In genomic region chr5:73234156-73234555, GRCh38 we compare ENCODE assay signal across 9 cellular contexts.
DNase-seq lines count a peak whose midpoint lies in the region; ATAC-seq and TF ChIP-seq lines count a peak whose summit lies in the region.
"Had no signal": no experiment of that assay in that cellular context is flagged by ENCODE, and none has a peak within 500 bp of the region (broad histone marks: within the 10 kb centered on the region; RNA-seq: fewer than 3 reads in every experiment).

No MANE protein-coding gene starts in this region.

- POLR2A ChIA-PET in Caco-2 (lab: Charles Lee): no interaction called here

- no peak overlapping the region; the same call in 1 of the 2 replicates for H3K4me3 ChIP-seq in Caco-2 (ENCODE audit: low read depth, low read length)
- peak overlapping the region; percentile 59; the same call in 1 of the 2 replicates for H3K4me3 ChIP-seq in iPS-20b (ENCODE audit: low read length)
- H3K4me3 ChIP-seq in rectal smooth muscle tissue (ENCODE audit: low read length): peak overlapping the region; percentile 20

- DNase-seq in Caco-2: no peak
- no peak for DNase-seq in activated effector memory CD4-positive, alpha-beta T cell treated with Interleukin-2 at 50 U/mL for 16 hours
- no peak for DNase-seq in OCI-M2 (lab: John Stamatoyannopoulos, UW; ENCODE audit: unreplicated experiment)
- DNase-seq in NCI-H146 treated with DMSO at 0.1 percent for 48 hours (lab: John Stamatoyannopoulos, UW; ENCODE audit: unreplicated experiment): no peak
- DNase-seq: central memory CD4-positive, alpha-beta T cell had no signal

- H3K36me3 Mint-ChIP-seq in Caco-2 (ENCODE audit: insufficient read depth, unreplicated experiment): no peaks in the 10 kb centered on the region
- no peaks in the 10 kb centered on the region for H3K36me3 Mint-ChIP-seq in activated T-helper 17 cell treated with anti-CD3 and anti-CD28 coated beads, Interleukin-2, amount 50 U/mL, for 72 hours (ENCODE audit: low read depth)

- no peaks in the 10 kb centered on the region for H3K4me1 Mint-ChIP-seq in Caco-2 (ENCODE audit: low read depth, unreplicated experiment)
- no peaks in the 10 kb centered on the region for H3K4me1 Mint-ChIP-seq in activated T-helper 17 cell treated with anti-CD3 and anti-CD28 coated beads, Interleukin-2, amount 50 U/mL, for 72 hours

- CTCF ChIA-PET in Caco-2 (lab: Charles Lee): no interaction called here

- H3K9me3 ChIP-seq in Caco-2: no peaks in the 10 kb centered on the region
- peaks cover 6% of the 10 kb centered on the region; the same call in 1 of the 2 replicates for H3K9me3 ChIP-seq in iPS-20b (ENCODE audit: insufficient read depth, low read depth, low read length)

- no TSS peak for BruUV-seq in Caco-2 (replicated peaks; lab: Mats Ljungman, UMichigan)

- intact Hi-C loops in Caco-2 (cut with micrococcal nuclease; ENCODE audit: unreplicated experiment): no loop called here

- H3K27ac Mint-ChIP-seq in Caco-2 (ENCODE audit: unreplicated experiment): no peak overlapping the region
- no peak overlapping the region for H3K27ac Mint-ChIP-seq in activated T-helper 17 cell treated with anti-CD3 and anti-CD28 coated beads, Interleukin-2, amount 50 U/mL, for 72 hours

- H3K9me3 Mint-ChIP-seq in Caco-2 (ENCODE audit: unreplicated experiment): no peaks in the 10 kb centered on the region
- no peaks in the 10 kb centered on the region for H3K9me3 Mint-ChIP-seq in activated T-helper 17 cell treated with anti-CD3 and anti-CD28 coated beads, Interleukin-2, amount 50 U/mL, for 72 hours

- no peaks in the 10 kb centered on the region for H3K27me3 Mint-ChIP-seq in Caco-2 (ENCODE audit: insufficient read depth, unreplicated experiment)
- H3K27me3 Mint-ChIP-seq in activated T-helper 17 cell treated with anti-CD3 and anti-CD28 coated beads, Interleukin-2, amount 50 U/mL, for 72 hours: peaks cover 61% of the 10 kb centered on the region

- H3K36me3 ChIP-seq in Caco-2 (ENCODE audit: control insufficient read depth, insufficient read depth, low read length) (no peaks in the 10 kb centered on the region), iPS-20b (ENCODE audit: insufficient read depth, low read depth, low read length) (no peaks in the 10 kb centered on the region), rectal smooth muscle tissue (ENCODE audit: control insufficient read depth, insufficient read depth, low read length) (no peaks in the 10 kb centered on the region)

- no peak overlapping the region for H3K27ac ChIP-seq in iPS-20b (ENCODE audit: low read length)
- H3K27ac ChIP-seq in rectal smooth muscle tissue (ENCODE audit: low read depth, low read length): no peak overlapping the region

- no peak for TF ChIP-seq CTCF in Caco-2 (IDR thresholded peaks at IDR 0.05; ENCODE audit: insufficient read depth in 1 of 2, low read depth in 1 of 2, low read length in 1 of 2, severe bottlenecking in 1 of 2, unreplicated experiment in 1 of 2)

- H3K4me3 Mint-ChIP-seq in Caco-2 (ENCODE audit: unreplicated experiment): peak overlapping the region; percentile 67
- H3K4me3 Mint-ChIP-seq in activated T-helper 17 cell treated with anti-CD3 and anti-CD28 coated beads, Interleukin-2, amount 50 U/mL, for 72 hours: peak overlapping the region; percentile 61

- no peaks in the 10 kb centered on the region for H3K27me3 ChIP-seq in Caco-2 (replicated peaks; ENCODE audit: control insufficient read depth, insufficient read depth, low read length)
- H3K27me3 ChIP-seq in iPS-20b (ENCODE audit: insufficient read depth, low read length): peaks cover 96% of the 10 kb centered on the region
- H3K27me3 ChIP-seq in rectal smooth muscle tissue (ENCODE audit: control insufficient read depth, insufficient read depth, low read length): peaks cover 30% of the 10 kb centered on the region

- H3K9ac ChIP-seq in iPS-20b (ENCODE audit: low read depth, low read length): no peak overlapping the region
- no peak overlapping the region for H3K9ac ChIP-seq in rectal smooth muscle tissue (ENCODE audit: low read length)

- H3K4me1 ChIP-seq in Caco-2 (no peaks in the 10 kb centered on the region), iPS-20b (ENCODE audit: insufficient read depth, low read length) (peaks cover 16% of the 10 kb centered on the region; the same call in 1 of the 2 replicates), rectal smooth muscle tissue (ENCODE audit: control insufficient read depth, insufficient read depth, low read length) (no peaks in the 10 kb centered on the region)

- ATAC-seq in activated T-helper 17 cell treated with anti-CD3 and anti-CD28 coated beads, Interleukin-2, amount 50 U/mL, for 72 hours (replicated peaks): no peak
- ATAC-seq in HG02981 (IDR thresholded peaks at IDR 0.05; ENCODE audit: unreplicated experiment): no peak
